In the genomic region with DNA sequence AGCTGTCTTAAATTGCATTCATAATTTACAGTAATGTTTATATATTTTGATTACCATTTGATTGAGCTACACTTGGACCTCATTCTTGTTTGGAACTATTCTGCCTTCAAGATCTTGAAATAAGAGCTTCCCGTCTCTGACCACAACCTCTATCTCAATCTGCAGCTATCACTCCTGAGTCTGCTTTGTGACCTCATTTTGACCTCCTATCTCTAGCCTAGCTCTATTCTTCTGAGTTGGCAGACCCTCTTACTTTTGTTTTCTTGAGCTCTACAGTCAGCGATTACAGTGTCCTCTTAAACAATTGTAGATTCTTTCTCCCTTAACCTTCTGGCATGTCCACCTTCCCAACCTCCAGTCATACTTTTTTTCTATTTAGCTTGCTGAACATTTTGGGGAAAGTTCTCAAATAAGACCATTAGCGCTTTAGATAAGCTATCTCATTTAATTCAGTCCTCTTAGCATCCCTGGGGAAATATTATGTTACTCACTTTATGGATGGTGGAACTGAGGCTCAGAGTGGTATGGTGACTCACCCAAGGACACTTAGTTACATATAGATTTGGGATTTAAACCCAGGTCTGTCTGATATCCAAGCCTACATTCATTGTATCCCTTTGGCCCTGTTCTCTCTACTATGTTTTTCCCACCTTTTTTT, we compare ENCODE assay signal across 1 cellular context.
TF ChIP-seq lines count a peak whose summit lies in the region.

No MANE protein-coding gene starts in this region.

TF ChIP-seq in K562, 482 proteins besides CTCF, POLR2A, EP300 and RAD21 (continued from another document and continues in another):
- TF ChIP-seq, protein P1, sequence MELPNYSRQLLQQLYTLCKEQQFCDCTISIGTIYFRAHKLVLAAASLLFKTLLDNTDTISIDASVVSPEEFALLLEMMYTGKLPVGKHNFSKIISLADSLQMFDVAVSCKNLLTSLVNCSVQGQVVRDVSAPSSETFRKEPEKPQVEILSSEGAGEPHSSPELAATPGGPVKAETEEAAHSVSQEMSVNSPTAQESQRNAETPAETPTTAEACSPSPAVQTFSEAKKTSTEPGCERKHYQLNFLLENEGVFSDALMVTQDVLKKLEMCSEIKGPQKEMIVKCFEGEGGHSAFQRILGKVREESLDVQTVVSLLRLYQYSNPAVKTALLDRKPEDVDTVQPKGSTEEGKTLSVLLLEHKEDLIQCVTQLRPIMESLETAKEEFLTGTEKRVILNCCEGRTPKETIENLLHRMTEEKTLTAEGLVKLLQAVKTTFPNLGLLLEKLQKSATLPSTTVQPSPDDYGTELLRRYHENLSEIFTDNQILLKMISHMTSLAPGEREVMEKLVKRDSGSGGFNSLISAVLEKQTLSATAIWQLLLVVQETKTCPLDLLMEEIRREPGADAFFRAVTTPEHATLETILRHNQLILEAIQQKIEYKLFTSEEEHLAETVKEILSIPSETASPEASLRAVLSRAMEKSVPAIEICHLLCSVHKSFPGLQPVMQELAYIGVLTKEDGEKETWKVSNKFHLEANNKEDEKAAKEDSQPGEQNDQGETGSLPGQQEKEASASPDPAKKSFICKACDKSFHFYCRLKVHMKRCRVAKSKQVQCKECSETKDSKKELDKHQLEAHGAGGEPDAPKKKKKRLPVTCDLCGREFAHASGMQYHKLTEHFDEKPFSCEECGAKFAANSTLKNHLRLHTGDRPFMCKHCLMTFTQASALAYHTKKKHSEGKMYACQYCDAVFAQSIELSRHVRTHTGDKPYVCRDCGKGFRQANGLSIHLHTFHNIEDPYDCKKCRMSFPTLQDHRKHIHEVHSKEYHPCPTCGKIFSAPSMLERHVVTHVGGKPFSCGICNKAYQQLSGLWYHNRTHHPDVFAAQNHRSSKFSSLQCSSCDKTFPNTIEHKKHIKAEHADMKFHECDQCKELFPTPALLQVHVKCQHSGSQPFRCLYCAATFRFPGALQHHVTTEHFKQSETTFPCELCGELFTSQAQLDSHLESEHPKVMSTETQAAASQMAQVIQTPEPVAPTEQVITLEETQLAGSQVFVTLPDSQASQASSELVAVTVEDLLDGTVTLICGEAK (IDR thresholded peaks at IDR 0.05): no peak
- TF ChIP-seq, protein P1 (CRISPR knock-in tag; IDR thresholded peaks at IDR 0.05): no peak
- TF ChIP-seq, protein P2, sequence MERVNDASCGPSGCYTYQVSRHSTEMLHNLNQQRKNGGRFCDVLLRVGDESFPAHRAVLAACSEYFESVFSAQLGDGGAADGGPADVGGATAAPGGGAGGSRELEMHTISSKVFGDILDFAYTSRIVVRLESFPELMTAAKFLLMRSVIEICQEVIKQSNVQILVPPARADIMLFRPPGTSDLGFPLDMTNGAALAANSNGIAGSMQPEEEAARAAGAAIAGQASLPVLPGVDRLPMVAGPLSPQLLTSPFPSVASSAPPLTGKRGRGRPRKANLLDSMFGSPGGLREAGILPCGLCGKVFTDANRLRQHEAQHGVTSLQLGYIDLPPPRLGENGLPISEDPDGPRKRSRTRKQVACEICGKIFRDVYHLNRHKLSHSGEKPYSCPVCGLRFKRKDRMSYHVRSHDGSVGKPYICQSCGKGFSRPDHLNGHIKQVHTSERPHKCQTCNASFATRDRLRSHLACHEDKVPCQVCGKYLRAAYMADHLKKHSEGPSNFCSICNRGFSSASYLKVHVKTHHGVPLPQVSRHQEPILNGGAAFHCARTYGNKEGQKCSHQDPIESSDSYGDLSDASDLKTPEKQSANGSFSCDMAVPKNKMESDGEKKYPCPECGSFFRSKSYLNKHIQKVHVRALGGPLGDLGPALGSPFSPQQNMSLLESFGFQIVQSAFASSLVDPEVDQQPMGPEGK (CRISPR knock-in tag; IDR thresholded peaks at IDR 0.05; ENCODE audit: borderline replicate concordance): no peak
- TF ChIP-seq ZFP30 (CRISPR knock-in tag; IDR thresholded peaks at IDR 0.05; ENCODE audit: borderline replicate concordance): no peak
- TF ChIP-seq XRCC3 (IDR thresholded peaks at IDR 0.05): no peak
- TF ChIP-seq, protein P3, sequence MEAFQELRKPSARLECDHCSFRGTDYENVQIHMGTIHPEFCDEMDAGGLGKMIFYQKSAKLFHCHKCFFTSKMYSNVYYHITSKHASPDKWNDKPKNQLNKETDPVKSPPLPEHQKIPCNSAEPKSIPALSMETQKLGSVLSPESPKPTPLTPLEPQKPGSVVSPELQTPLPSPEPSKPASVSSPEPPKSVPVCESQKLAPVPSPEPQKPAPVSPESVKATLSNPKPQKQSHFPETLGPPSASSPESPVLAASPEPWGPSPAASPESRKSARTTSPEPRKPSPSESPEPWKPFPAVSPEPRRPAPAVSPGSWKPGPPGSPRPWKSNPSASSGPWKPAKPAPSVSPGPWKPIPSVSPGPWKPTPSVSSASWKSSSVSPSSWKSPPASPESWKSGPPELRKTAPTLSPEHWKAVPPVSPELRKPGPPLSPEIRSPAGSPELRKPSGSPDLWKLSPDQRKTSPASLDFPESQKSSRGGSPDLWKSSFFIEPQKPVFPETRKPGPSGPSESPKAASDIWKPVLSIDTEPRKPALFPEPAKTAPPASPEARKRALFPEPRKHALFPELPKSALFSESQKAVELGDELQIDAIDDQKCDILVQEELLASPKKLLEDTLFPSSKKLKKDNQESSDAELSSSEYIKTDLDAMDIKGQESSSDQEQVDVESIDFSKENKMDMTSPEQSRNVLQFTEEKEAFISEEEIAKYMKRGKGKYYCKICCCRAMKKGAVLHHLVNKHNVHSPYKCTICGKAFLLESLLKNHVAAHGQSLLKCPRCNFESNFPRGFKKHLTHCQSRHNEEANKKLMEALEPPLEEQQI (IDR thresholded peaks at IDR 0.05): 0 out of 2 replicates have a peak, but pooled peaks have one; percentile 59
- no peak for TF ChIP-seq DDX20 (tag; IDR thresholded peaks at IDR 0.05; ENCODE audit: low read depth)
- TF ChIP-seq HIVEP1 (CRISPR knock-in tag; IDR thresholded peaks at IDR 0.05): no peak
- TF ChIP-seq SIRT6 (IDR thresholded peaks at IDR 0.05; ENCODE audit: low read depth, low read length): no peak
- TF ChIP-seq, protein P4, sequence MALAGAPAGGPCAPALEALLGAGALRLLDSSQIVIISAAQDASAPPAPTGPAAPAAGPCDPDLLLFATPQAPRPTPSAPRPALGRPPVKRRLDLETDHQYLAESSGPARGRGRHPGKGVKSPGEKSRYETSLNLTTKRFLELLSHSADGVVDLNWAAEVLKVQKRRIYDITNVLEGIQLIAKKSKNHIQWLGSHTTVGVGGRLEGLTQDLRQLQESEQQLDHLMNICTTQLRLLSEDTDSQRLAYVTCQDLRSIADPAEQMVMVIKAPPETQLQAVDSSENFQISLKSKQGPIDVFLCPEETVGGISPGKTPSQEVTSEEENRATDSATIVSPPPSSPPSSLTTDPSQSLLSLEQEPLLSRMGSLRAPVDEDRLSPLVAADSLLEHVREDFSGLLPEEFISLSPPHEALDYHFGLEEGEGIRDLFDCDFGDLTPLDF (CRISPR knock-in tag; IDR thresholded peaks at IDR 0.05): no peak
- TF ChIP-seq, protein P5, sequence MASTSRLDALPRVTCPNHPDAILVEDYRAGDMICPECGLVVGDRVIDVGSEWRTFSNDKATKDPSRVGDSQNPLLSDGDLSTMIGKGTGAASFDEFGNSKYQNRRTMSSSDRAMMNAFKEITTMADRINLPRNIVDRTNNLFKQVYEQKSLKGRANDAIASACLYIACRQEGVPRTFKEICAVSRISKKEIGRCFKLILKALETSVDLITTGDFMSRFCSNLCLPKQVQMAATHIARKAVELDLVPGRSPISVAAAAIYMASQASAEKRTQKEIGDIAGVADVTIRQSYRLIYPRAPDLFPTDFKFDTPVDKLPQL (IDR thresholded peaks at IDR 0.05; ENCODE audit: extremely low read depth, insufficient read length): no peak
- TF ChIP-seq ZFP1 (CRISPR knock-in tag; IDR thresholded peaks at IDR 0.05): no peak
- no peak for TF ChIP-seq ZNF217 (CRISPR knock-in tag; IDR thresholded peaks at IDR 0.05)
- no peak for TF ChIP-seq HCFC1 (IDR thresholded peaks at IDR 0.05; ENCODE audit: low read depth, low read length)
- TF ChIP-seq, protein P6, sequence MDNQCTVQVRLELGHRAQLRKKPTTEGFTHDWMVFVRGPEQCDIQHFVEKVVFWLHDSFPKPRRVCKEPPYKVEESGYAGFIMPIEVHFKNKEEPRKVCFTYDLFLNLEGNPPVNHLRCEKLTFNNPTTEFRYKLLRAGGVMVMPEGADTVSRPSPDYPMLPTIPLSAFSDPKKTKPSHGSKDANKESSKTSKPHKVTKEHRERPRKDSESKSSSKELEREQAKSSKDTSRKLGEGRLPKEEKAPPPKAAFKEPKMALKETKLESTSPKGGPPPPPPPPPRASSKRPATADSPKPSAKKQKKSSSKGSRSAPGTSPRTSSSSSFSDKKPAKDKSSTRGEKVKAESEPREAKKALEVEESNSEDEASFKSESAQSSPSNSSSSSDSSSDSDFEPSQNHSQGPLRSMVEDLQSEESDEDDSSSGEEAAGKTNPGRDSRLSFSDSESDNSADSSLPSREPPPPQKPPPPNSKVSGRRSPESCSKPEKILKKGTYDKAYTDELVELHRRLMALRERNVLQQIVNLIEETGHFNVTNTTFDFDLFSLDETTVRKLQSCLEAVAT (IDR thresholded peaks at IDR 0.05): peak in 1 of 2 experiments; percentile 94; a peak in 2 of 4 replicates
- TF ChIP-seq NFATC3 (IDR thresholded peaks at IDR 0.05): no peak
- no peak for TF ChIP-seq ZSCAN32 (CRISPR knock-in tag; IDR thresholded peaks at IDR 0.05)
- 0 out of 2 replicates have a peak, but pooled peaks have one; percentile 7 for TF ChIP-seq MAFG (tag; conservative IDR thresholded peaks at IDR 0.05)
- no peak for TF ChIP-seq KDM2B (CRISPR knock-in tag; IDR thresholded peaks at IDR 0.05)
- no peak for TF ChIP-seq RBM15 (IDR thresholded peaks at IDR 0.05; ENCODE audit: insufficient read depth, low read length)
- no peak for TF ChIP-seq PHF21A (IDR thresholded peaks at IDR 0.05; ENCODE audit: borderline replicate concordance, low read depth)
- no peak for TF ChIP-seq ZNF436 (CRISPR knock-in tag; IDR thresholded peaks at IDR 0.05)
- TF ChIP-seq ZNF140 (CRISPR knock-in tag; IDR thresholded peaks at IDR 0.05): no peak
- no peak for TF ChIP-seq SETDB1 (IDR thresholded peaks at IDR 0.05; ENCODE audit: low read length)
- no peak for TF ChIP-seq ARNT (IDR thresholded peaks at IDR 0.05)
- no peak for TF ChIP-seq HNRNPUL1 (IDR thresholded peaks at IDR 0.05; ENCODE audit: low read length)
- TF ChIP-seq NONO (IDR thresholded peaks at IDR 0.05; ENCODE audit: low read depth in 2 of 2, low read length in 1 of 2): no peak
- TF ChIP-seq, protein P7, sequence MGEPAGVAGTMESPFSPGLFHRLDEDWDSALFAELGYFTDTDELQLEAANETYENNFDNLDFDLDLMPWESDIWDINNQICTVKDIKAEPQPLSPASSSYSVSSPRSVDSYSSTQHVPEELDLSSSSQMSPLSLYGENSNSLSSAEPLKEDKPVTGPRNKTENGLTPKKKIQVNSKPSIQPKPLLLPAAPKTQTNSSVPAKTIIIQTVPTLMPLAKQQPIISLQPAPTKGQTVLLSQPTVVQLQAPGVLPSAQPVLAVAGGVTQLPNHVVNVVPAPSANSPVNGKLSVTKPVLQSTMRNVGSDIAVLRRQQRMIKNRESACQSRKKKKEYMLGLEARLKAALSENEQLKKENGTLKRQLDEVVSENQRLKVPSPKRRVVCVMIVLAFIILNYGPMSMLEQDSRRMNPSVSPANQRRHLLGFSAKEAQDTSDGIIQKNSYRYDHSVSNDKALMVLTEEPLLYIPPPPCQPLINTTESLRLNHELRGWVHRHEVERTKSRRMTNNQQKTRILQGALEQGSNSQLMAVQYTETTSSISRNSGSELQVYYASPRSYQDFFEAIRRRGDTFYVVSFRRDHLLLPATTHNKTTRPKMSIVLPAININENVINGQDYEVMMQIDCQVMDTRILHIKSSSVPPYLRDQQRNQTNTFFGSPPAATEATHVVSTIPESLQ (CRISPR knock-in tag; IDR thresholded peaks at IDR 0.05): no peak
- TF ChIP-seq RUNX1 (IDR thresholded peaks at IDR 0.05; ENCODE audit: low read depth): no peak
- no peak for TF ChIP-seq HEY1 (CRISPR knock-in tag; IDR thresholded peaks at IDR 0.05; ENCODE audit: borderline replicate concordance)
- TF ChIP-seq IRF2 (CRISPR knock-in tag; IDR thresholded peaks at IDR 0.05): no peak
- TF ChIP-seq, protein P8, sequence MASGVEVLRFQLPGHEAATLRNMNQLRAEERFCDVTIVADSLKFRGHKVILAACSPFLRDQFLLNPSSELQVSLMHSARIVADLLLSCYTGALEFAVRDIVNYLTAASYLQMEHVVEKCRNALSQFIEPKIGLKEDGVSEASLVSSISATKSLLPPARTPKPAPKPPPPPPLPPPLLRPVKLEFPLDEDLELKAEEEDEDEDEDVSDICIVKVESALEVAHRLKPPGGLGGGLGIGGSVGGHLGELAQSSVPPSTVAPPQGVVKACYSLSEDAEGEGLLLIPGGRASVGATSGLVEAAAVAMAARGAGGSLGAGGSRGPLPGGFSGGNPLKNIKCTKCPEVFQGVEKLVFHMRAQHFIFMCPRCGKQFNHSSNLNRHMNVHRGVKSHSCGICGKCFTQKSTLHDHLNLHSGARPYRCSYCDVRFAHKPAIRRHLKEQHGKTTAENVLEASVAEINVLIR (CRISPR knock-in tag; IDR thresholded peaks at IDR 0.05): no peak
